In the genomic region with DNA sequence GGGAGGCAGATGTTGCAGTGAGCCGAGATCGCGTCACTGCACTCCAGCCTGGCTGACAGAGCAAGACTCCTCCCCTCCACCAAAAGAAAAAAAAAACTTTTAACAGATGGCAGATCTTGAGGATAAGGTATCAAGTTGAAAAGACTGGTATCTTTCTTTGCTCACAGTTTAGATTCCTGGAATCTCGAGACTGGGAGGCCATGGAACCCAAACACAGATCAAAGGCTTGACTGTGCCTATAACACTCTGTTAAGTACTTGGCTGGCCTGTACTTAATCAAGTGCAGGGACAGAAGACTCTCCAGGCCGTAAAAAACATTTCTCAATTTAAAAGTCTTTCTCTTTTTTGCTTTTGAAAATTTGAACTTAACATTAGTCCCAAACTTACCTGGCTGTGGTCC, we compare ENCODE assay signal across 17 cellular contexts.
DNase-seq lines count a peak whose midpoint lies in the region; ATAC-seq and FAIRE-seq lines count a peak whose summit lies in the region.
"Had no signal": no experiment of that assay in that cellular context is flagged by ENCODE, and none has a peak within 500 bp of the region (broad histone marks: within the 10 kb centered on the region; RNA-seq: fewer than 3 reads in every experiment).

No MANE protein-coding gene starts in this region.

- H3K4me1 Mint-ChIP-seq in activated naive CD8-positive, alpha-beta T cell treated with anti-CD3 and anti-CD28 coated beads for 36 hours, result no peaks in the 10 kb centered on the region
- H3K4me1 Mint-ChIP-seq: H9 had no signal

- DNase-seq in DMS 273 (lab: John Stamatoyannopoulos, UW; ENCODE audit: unreplicated experiment) (peak; percentile 73), DMS 273 treated with DMSO at 0.1 percent for 48 hours (lab: John Stamatoyannopoulos, UW) (no peak), activated T-cell treated with anti-CD3 and anti-CD28 coated beads for 4 hours (no peak)
- DNase-seq in activated T-cell treated with anti-CD3 and anti-CD28 coated beads, Interleukin-2, amount 50 U/mL, for 1 hour, result no peak
- no peak for DNase-seq in activated naive CD8-positive, alpha-beta T cell treated with anti-CD3 and anti-CD28 coated beads for 36 hours
- DNase-seq: CD8-positive, alpha-beta T cell; COR-L47; GOT3; H9; IMR-90 had no signal

- H3K27ac Mint-ChIP-seq in activated naive CD8-positive, alpha-beta T cell treated with anti-CD3 and anti-CD28 coated beads for 36 hours, result no peak overlapping the region
- H3K27ac Mint-ChIP-seq: CD14-positive monocyte; CD8-positive, alpha-beta T cell; H9 had no signal

- H3K4me3 Mint-ChIP-seq in activated naive CD8-positive, alpha-beta T cell treated with anti-CD3 and anti-CD28 coated beads for 36 hours, result no peak overlapping the region
- H3K4me3 Mint-ChIP-seq: CD14-positive monocyte; CD8-positive, alpha-beta T cell; H9 had no signal

- no peak overlapping the region for H3K4me3 ChIP-seq in mesodermal cell (ENCODE audit: extremely low read depth, insufficient read depth, low read length, poor library complexity, severe bottlenecking)
- H3K4me3 ChIP-seq: GM12878 had no signal

- no peaks in the 10 kb centered on the region for H3K27me3 Mint-ChIP-seq in activated naive CD8-positive, alpha-beta T cell treated with anti-CD3 and anti-CD28 coated beads for 36 hours

- peak overlapping the region; percentile 41 for H3K27ac ChIP-seq in mesodermal cell (ENCODE audit: low read depth, low read length, severe bottlenecking)
- H3K27ac ChIP-seq: 22Rv1 had no signal

- H3K4me1 ChIP-seq in mesodermal cell (ENCODE audit: control insufficient read depth, insufficient read depth, low read length, poor library complexity, severe bottlenecking), result no peaks in the 10 kb centered on the region

- H3K9me3 Mint-ChIP-seq in activated naive CD8-positive, alpha-beta T cell treated with anti-CD3 and anti-CD28 coated beads for 36 hours, result no peaks in the 10 kb centered on the region
- H3K9me3 Mint-ChIP-seq: CD8-positive, alpha-beta T cell; H9 had no signal

- peak; percentile 15 for FAIRE-seq in endometrium (lab: Jason Lieb, UNC)
- FAIRE-seq: GM12878, GM18507 had no signal

- ATAC-seq in HG03442 (IDR thresholded peaks at IDR 0.05; ENCODE audit: unreplicated experiment), result no peak
- ATAC-seq: CD8-positive, alpha-beta T cell; GM12878 had no signal

- H3K9me3 ChIP-seq in mesodermal cell (ENCODE audit: control insufficient read depth, low read length), result no peaks in the 10 kb centered on the region

- no peaks in the 10 kb centered on the region for H3K36me3 Mint-ChIP-seq in activated naive CD8-positive, alpha-beta T cell treated with anti-CD3 and anti-CD28 coated beads for 36 hours
- H3K36me3 Mint-ChIP-seq: CD14-positive monocyte; CD8-positive, alpha-beta T cell had no signal

- WGBS in mesodermal cell (ENCODE audit: insufficient coverage in 2 of 2), 2 experiments, result 77 to 87% methylated on average over 2 of the region's 5 CpGs

- no peaks in the 10 kb centered on the region for H3K36me3 ChIP-seq in mesodermal cell (ENCODE audit: control insufficient read depth, insufficient read depth, low read length)
